In the genomic region with DNA sequence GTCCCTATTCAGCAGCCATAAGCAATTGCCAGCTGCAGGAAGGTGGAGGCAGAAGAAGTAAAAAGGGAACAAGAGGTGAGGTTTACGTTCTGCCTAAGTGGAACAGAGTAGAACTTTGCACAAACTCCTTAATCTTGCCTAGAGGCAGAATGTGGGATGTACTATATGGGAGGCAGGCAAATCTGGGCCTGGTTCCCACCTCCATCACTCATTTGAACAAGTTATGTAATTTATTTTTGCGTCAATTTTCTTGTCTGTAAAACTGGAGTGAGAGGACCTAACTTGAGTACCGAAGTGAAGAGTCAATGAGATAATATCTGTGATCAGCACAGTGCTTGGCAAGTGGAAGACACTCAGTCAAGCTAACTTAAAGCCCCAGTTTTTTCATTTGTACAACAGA, we compare ENCODE assay signal across 20 cellular contexts. TPM values are rescaled to one million over a fixed set of nuclear protein-coding genes. Genes with fewer than 3 reads are reported as not detected.
DNase-seq lines count a peak whose midpoint lies in the region; ATAC-seq and TF ChIP-seq lines count a peak whose summit lies in the region.
"Had no signal": no experiment of that assay in that cellular context is flagged by ENCODE, and none has a peak within 500 bp of the region (broad histone marks: within the 10 kb centered on the region; RNA-seq: fewer than 3 reads in every experiment).

No MANE protein-coding gene starts in this region.

- H3K27ac ChIP-seq in CD4-positive, alpha-beta T cell (ENCODE audit: low read depth, low read length), result no peak overlapping the region
- H3K27ac ChIP-seq in RWPE2 (ENCODE audit: poor library complexity, severe bottlenecking) (peak overlapping the region; percentile 93), fibroblast of lung (ENCODE audit: insufficient read depth, low read length) (peak overlapping the region; percentile 7)
- H3K27ac ChIP-seq: BLaER1 had no signal

- H3K36me3 Mint-ChIP-seq in CD4-positive, alpha-beta T cell (ENCODE audit: low read depth), result no peaks in the 10 kb centered on the region
- peaks cover under 1% of the 10 kb centered on the region for H3K36me3 Mint-ChIP-seq in nephron progenitor cell (ENCODE audit: low read depth)
- peaks cover 4% of the 10 kb centered on the region for H3K36me3 Mint-ChIP-seq in activated CD4-positive, alpha-beta T cell treated with anti-CD3 and anti-CD28 coated beads, Interleukin-2, amount 10 ng/mL, durations not matched to agents 7 days and 5 days (ENCODE audit: low read depth)
- H3K36me3 Mint-ChIP-seq: CD8-positive, alpha-beta T cell had no signal

- H3K27me3 Mint-ChIP-seq in CD4-positive, alpha-beta T cell, result peaks cover 64% of the 10 kb centered on the region
- H3K27me3 Mint-ChIP-seq in nephron progenitor cell (ENCODE audit: low read depth, poor library complexity), result peaks cover 10% of the 10 kb centered on the region
- H3K27me3 Mint-ChIP-seq in activated CD4-positive, alpha-beta T cell treated with anti-CD3 and anti-CD28 coated beads, Interleukin-2, amount 10 ng/mL, durations not matched to agents 7 days and 5 days, result peaks cover 57% of the 10 kb centered on the region

- no peak for TF ChIP-seq CTCF in CD4-positive, alpha-beta T cell (IDR thresholded peaks at IDR 0.05)
- TF ChIP-seq CTCF in RWPE2 (IDR thresholded peaks at IDR 0.05; ENCODE audit: poor library complexity, severe bottlenecking), result no peak
- TF ChIP-seq CTCF in fibroblast of lung (conservative IDR thresholded peaks at IDR 0.05 in 1 of 2, IDR thresholded peaks at IDR 0.05 in 1 of 2; ENCODE audit: low read depth in 1 of 2, low read length in 2 of 2), result no peak
- no peak for TF ChIP-seq CTCF in nephron progenitor cell (IDR thresholded peaks at IDR 0.05)

- H2AFZ ChIP-seq in fibroblast of lung (ENCODE audit: low read length), result no peak overlapping the region

- H3K4me1 ChIP-seq in RWPE2 (ENCODE audit: insufficient read depth, poor library complexity, severe bottlenecking) (peaks cover 16% of the 10 kb centered on the region), fibroblast of lung (ENCODE audit: control insufficient read depth, extremely low read depth, insufficient read depth, low read length) (peaks cover 3% of the 10 kb centered on the region)
- H3K4me1 ChIP-seq: BLaER1 had no signal

- H3K9me3 Mint-ChIP-seq in CD4-positive, alpha-beta T cell, result no peaks in the 10 kb centered on the region
- H3K9me3 Mint-ChIP-seq in nephron progenitor cell, result no peaks in the 10 kb centered on the region
- H3K9me3 Mint-ChIP-seq in activated CD4-positive, alpha-beta T cell treated with anti-CD3 and anti-CD28 coated beads, Interleukin-2, amount 10 ng/mL, durations not matched to agents 7 days and 5 days, result no peaks in the 10 kb centered on the region
- H3K9me3 Mint-ChIP-seq: CD8-positive, alpha-beta T cell; GM23338 had no signal

- H3K4me3 ChIP-seq in RWPE2 (ENCODE audit: severe bottlenecking), result no peak overlapping the region
- H3K4me3 ChIP-seq in fibroblast of lung (replicated peaks in 1 of 4; ENCODE audit: control extremely low read depth in 1 of 4, insufficient read depth in 1 of 4, low read depth in 3 of 4, low read length in 4 of 4), result peak overlapping the region in 1 of 4 experiments; percentile 83
- H3K4me3 ChIP-seq: BLaER1 had no signal

- no peaks in the 10 kb centered on the region for H3K9me3 ChIP-seq in CD4-positive, alpha-beta T cell (ENCODE audit: control insufficient read depth, low read length)
- H3K9me3 ChIP-seq in RWPE2 (ENCODE audit: severe bottlenecking), result no peaks in the 10 kb centered on the region
- no peaks in the 10 kb centered on the region for H3K9me3 ChIP-seq in fibroblast of lung (ENCODE audit: control insufficient read depth, insufficient read depth, low read depth, low read length)

- POLR2A ChIA-PET in CD4-positive, alpha-beta T cell (lab: Charles Lee), result no interaction called here
- POLR2A ChIA-PET in activated CD4-positive, alpha-beta T cell treated with anti-CD3 and anti-CD28 coated beads, Interleukin-2, amount 10 ng/mL, durations not matched to agents 7 days and 5 days (lab: Charles Lee), result no interaction called here

- H3K4me3 Mint-ChIP-seq in CD4-positive, alpha-beta T cell, result peak overlapping the region; percentile 11
- peak overlapping the region; percentile 95 for H3K4me3 Mint-ChIP-seq in nephron progenitor cell
- no peak overlapping the region for H3K4me3 Mint-ChIP-seq in activated CD4-positive, alpha-beta T cell treated with anti-CD3 and anti-CD28 coated beads, Interleukin-2, amount 10 ng/mL, durations not matched to agents 7 days and 5 days
- H3K4me3 Mint-ChIP-seq: CD8-positive, alpha-beta T cell had no signal

- peaks cover 26% of the 10 kb centered on the region for H3K4me1 Mint-ChIP-seq in CD4-positive, alpha-beta T cell (ENCODE audit: low read depth)
- H3K4me1 Mint-ChIP-seq in nephron progenitor cell, result peaks cover 31% of the 10 kb centered on the region
- peaks cover 18% of the 10 kb centered on the region for H3K4me1 Mint-ChIP-seq in activated CD4-positive, alpha-beta T cell treated with anti-CD3 and anti-CD28 coated beads, Interleukin-2, amount 10 ng/mL, durations not matched to agents 7 days and 5 days

- no peak overlapping the region for H3K4me2 ChIP-seq in fibroblast of lung (ENCODE audit: extremely low read depth, insufficient read depth, low read length)
- H3K4me2 ChIP-seq: BLaER1 had no signal

- intact Hi-C loops in CD4-positive, alpha-beta T cell (cut with DNase I, micrococcal nuclease), result no loop called here

- H3K27ac Mint-ChIP-seq in CD4-positive, alpha-beta T cell, result no peak overlapping the region
- no peak overlapping the region for H3K27ac Mint-ChIP-seq in nephron progenitor cell
- no peak overlapping the region for H3K27ac Mint-ChIP-seq in activated CD4-positive, alpha-beta T cell treated with anti-CD3 and anti-CD28 coated beads, Interleukin-2, amount 10 ng/mL, durations not matched to agents 7 days and 5 days
- H3K27ac Mint-ChIP-seq: CD8-positive, alpha-beta T cell; GM23338 had no signal

- peaks cover 58% of the 10 kb centered on the region for H3K27me3 ChIP-seq in CD4-positive, alpha-beta T cell (ENCODE audit: control insufficient read depth, insufficient read depth, low read length)
- H3K27me3 ChIP-seq in RWPE2 (ENCODE audit: insufficient read depth, poor library complexity, severe bottlenecking), result no peaks in the 10 kb centered on the region
- no peaks in the 10 kb centered on the region for H3K27me3 ChIP-seq in fibroblast of lung (ENCODE audit: control insufficient read depth, insufficient read depth, low read length)
- H3K27me3 ChIP-seq: BLaER1 had no signal

- no peak for ATAC-seq in CD4-positive, alpha-beta T cell (ENCODE audit: poor library complexity)
- ATAC-seq in RWPE2 (ENCODE audit: low read depth), result no peak
- ATAC-seq in GM18861 (IDR thresholded peaks at IDR 0.05; ENCODE audit: unreplicated experiment), result no peak
- ATAC-seq: CD8-positive, alpha-beta T cell; GM23338 had no signal

- H3K36me3 ChIP-seq in RWPE2 (ENCODE audit: low read depth) (peaks cover 23% of the 10 kb centered on the region), fibroblast of lung (ENCODE audit: control insufficient read depth, insufficient read depth, low read length) (peaks cover 9% of the 10 kb centered on the region)
- H3K36me3 ChIP-seq: BLaER1 had no signal

- no peak overlapping the region for H3K9ac ChIP-seq in fibroblast of lung (ENCODE audit: insufficient read depth, low read length)
- H3K9ac ChIP-seq: BLaER1 had no signal

- no peak for DNase-seq in CD4-positive, alpha-beta T cell
- no peak for DNase-seq in RWPE2 (ENCODE audit: low spot score)
- DNase-seq in fibroblast of lung (ENCODE audit: low read depth in 2 of 2), result no peak
- no peak for DNase-seq in nephron progenitor cell
- no peak for DNase-seq in AG20443 (ENCODE audit: low spot score)
- no peak for DNase-seq in activated CD4-positive, alpha-beta T cell treated with anti-CD3 and anti-CD28 coated beads, Interleukin-2, amount 10 ng/mL, durations not matched to agents 7 days and 5 days
- DNase-seq in T-helper 1 cell, result no peak
- DNase-seq: Calu3; CD8-positive, alpha-beta T cell; GF-D8; HCEC 1CT; NCI-H1105 treated with DMSO at 0.1 percent for 48 hours; NCI-H1694; NCI-H510A; NCI-H748 treated with DMSO at 0.1 percent for 48 hours; NK-92 treated with Interleukin-12 subunit alpha and Interleukin-12 subunit beta, amount 100 ng/mL, for 24 hours; Right ventricle myocardium superior had no signal

- CTCF ChIA-PET in CD4-positive, alpha-beta T cell (lab: Charles Lee), result no interaction called here
- CTCF ChIA-PET in activated CD4-positive, alpha-beta T cell treated with anti-CD3 and anti-CD28 coated beads, Interleukin-2, amount 10 ng/mL, durations not matched to agents 7 days and 5 days (lab: Charles Lee), result no interaction called here

- H3K79me2 ChIP-seq in fibroblast of lung (ENCODE audit: control insufficient read depth, insufficient read depth, low read length), result peaks cover 29% of the 10 kb centered on the region

- no peaks in the 10 kb centered on the region for H4K20me1 ChIP-seq in fibroblast of lung (ENCODE audit: control insufficient read depth, extremely low read depth, insufficient read depth, low read length)
- H4K20me1 ChIP-seq: BLaER1 had no signal

RNA-seq across cellular contexts. Expression of a gene that starts 2.0 kb away (rescaled TPM):
- total RNA-seq in CD4-positive, alpha-beta T cell, result under 1 TPM; 0.36 to 0.56 TPM
- total RNA-seq in fibroblast of lung, result 24.9 and 31.0 TPM in 2 replicates
- 54.6 and 60.6 TPM in 2 replicates for polyA plus RNA-seq in fibroblast of lung
- 42.7 and 61.3 TPM in 2 replicates for polyA plus RNA-seq in fibroblast of lung (2012)
- polyA minus RNA-seq in fibroblast of lung (ENCODE audit: low replicate concordance), result 22.7 and 27.5 TPM in 2 replicates
- total RNA-seq in activated CD4-positive, alpha-beta T cell treated with anti-CD3 and anti-CD28 coated beads, Interleukin-2, amount 10 ng/mL, durations not matched to agents 7 days and 5 days, result under 1 TPM; 0.35 to 0.50 TPM

Comparison
In these comparisons a context has a peak if more than half of its experiments do, and no peak if none do; other contexts are left out.
1. RNA of a gene that starts 2.0 kb away (total RNA-seq): 24.9 to 31.0 TPM in fibroblast of lung; 0.36 to 0.56 TPM in CD4-positive, alpha-beta T cell and 0.35 to 0.50 TPM in activated CD4-positive, alpha-beta T cell treated with anti-CD3 and anti-CD28 coated beads, Interleukin-2, amount 10 ng/mL, durations not matched to agents 7 days and 5 days; every median in the first group is over 10 times any median in the second.